Comparison of ENCODE assay signal across 16 cellular contexts in genomic region chr3:35723480-35724097, GRCh38.
DNase-seq lines count a peak whose midpoint lies in the region; ATAC-seq and TF ChIP-seq lines count a peak whose summit lies in the region.
"Had no signal": no experiment of that assay in that cellular context is flagged by ENCODE, and none has a peak within 500 bp of the region (broad histone marks: within the 10 kb centered on the region; RNA-seq: fewer than 3 reads in every experiment).

No MANE protein-coding gene starts in this region.

- no peaks in the 10 kb centered on the region for H3K27me3 ChIP-seq in lung (ENCODE audit: control insufficient read depth, insufficient read depth)
- no peaks in the 10 kb centered on the region for H3K27me3 ChIP-seq in heart right ventricle
- H3K27me3 ChIP-seq: BLaER1 treated with 17β-estradiol and CSF1 and Interleukin-3, amounts not matched to agents 10 nM and 100 nM had no signal

- H3K36me3 ChIP-seq in lung (ENCODE audit: control insufficient read depth in 2 of 2, insufficient read depth in 2 of 2, low read length in 2 of 2): no peaks in the 10 kb centered on the region
- H3K36me3 ChIP-seq in heart right ventricle: no peaks in the 10 kb centered on the region

- H3K4me1 ChIP-seq in lung (ENCODE audit: control insufficient read depth in 2 of 2, insufficient read depth in 2 of 2, low read length in 2 of 2) (no peaks in the 10 kb centered on the region), heart right ventricle (no peaks in the 10 kb centered on the region)
- H3K4me1 ChIP-seq: BLaER1 treated with 17β-estradiol and CSF1 and Interleukin-3, amounts not matched to agents 10 nM and 100 nM had no signal

- H3K27ac ChIP-seq in lung (ENCODE audit: low read depth in 1 of 2, low read length in 1 of 2) (no peak overlapping the region), heart right ventricle (no peak overlapping the region)
- H3K27ac ChIP-seq: BLaER1 treated with 17β-estradiol and CSF1 and Interleukin-3, amounts not matched to agents 10 nM and 100 nM had no signal

- H3K4me3 ChIP-seq in lung (no peak overlapping the region), retinal pigment epithelial cell (ENCODE audit: low read length) (no peak overlapping the region), heart right ventricle (no peak overlapping the region)
- H3K4me3 ChIP-seq: BLaER1 treated with 17β-estradiol and CSF1 and Interleukin-3, amounts not matched to agents 10 nM and 100 nM; GM23338 had no signal

- DNase-seq in DMS79 (lab: John Stamatoyannopoulos, UW): peak; percentile 73
- DNase-seq in NCI-H524 treated with DMSO at 0.1 percent for 48 hours (lab: John Stamatoyannopoulos, UW): peak; percentile 36
- no peak for DNase-seq in lung (ENCODE audit: low spot score)
- DNase-seq in retinal pigment epithelial cell (ENCODE audit: low read depth): peak; percentile 22
- DNase-seq in heart right ventricle: no peak
- no peak for DNase-seq in NCI-H226
- DNase-seq: ACHN; Calu3; CD4-positive, alpha-beta T cell; DMS 273 treated with DMSO at 0.1 percent for 48 hours; EL; H7 had no signal

- ATAC-seq in lung (ENCODE audit: insufficient read depth, low FRiP score) (peak; percentile 37), heart right ventricle (no peak), HG02973 (IDR thresholded peaks at IDR 0.05; ENCODE audit: unreplicated experiment) (no peak)
- ATAC-seq: GM23338, HepG2 had no signal

- intact Hi-C loops in heart right ventricle (cut with DNase I): no loop called here

- no peaks in the 10 kb centered on the region for H3K9me3 ChIP-seq in lung (ENCODE audit: control insufficient read depth in 2 of 2, insufficient read depth in 1 of 2, low read length in 1 of 2)
- no peaks in the 10 kb centered on the region for H3K9me3 ChIP-seq in heart right ventricle
- H3K9me3 ChIP-seq: BLaER1 treated with 17β-estradiol and CSF1 and Interleukin-3, amounts not matched to agents 10 nM and 100 nM had no signal

- no peak for TF ChIP-seq CTCF in lung (IDR thresholded peaks at IDR 0.05; ENCODE audit: control extremely low read depth, extremely low read depth)
- TF ChIP-seq CTCF in retinal pigment epithelial cell (conservative IDR thresholded peaks at IDR 0.05; ENCODE audit: low read depth, low read length): no peak
- no peak for TF ChIP-seq CTCF in heart right ventricle (IDR thresholded peaks at IDR 0.05)

Comparison
In these comparisons a context has a peak if more than half of its experiments do, and no peak if none do; other contexts are left out.
1. DNase-seq: peak in DMS79 (single experiment), NCI-H524 treated with DMSO at 0.1 percent for 48 hours (single experiment) and retinal pigment epithelial cell (single experiment); none in lung (single experiment), heart right ventricle (0 of 2) and NCI-H226 (single experiment).